ENCODE assay signal across 8 cellular contexts in the genomic region with DNA sequence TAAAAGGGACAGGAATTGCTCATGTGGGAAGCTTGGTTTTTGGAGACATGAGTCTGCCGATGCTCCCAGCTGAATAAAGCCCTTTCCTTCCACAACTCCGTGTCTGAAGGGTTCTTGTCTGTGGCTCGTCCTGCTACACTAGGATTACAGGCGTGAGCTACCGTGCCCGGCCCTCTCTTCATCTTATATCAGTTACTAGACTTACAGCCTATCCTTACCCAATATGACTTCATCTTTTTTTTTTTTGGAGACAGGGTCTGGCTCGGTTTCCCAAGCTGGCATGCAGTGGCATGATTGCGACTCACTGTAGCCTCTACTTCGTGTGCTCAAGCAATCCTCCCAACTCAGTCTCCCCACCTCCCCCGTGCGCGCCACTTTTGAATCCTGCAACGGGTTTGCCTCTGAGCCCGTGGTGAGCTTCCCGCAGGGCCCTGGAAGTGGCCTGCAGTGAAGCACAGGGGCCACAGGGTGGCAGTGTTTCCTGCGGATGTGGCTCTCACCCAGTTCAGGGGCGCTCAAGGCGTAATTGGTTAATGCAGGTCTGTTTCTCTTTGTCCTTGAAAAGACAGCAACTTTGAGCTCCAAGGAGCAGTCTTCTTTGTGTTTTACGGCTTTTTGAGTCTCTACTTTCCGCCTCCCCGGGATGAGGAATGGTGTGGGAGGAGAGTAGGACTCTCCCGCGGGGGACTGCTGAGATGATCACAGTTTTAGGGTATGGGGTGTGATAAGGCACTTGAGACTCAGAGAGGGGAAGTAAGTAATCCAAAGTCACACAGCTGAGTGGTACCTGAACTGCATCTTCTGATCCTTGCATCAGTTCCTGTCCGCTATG. TPM values are rescaled to one million over a fixed set of nuclear protein-coding genes. Genes with fewer than 3 reads are reported as not detected.
DNase-seq lines count a peak whose midpoint lies in the region; ATAC-seq and TF ChIP-seq lines count a peak whose summit lies in the region.

No MANE protein-coding gene starts in this region.

- no peak overlapping the region for H3K27ac ChIP-seq in liver (ENCODE audit: low read depth in 1 of 2, low read length in 2 of 2)

- POLR2A ChIA-PET in activated CD4-positive, alpha-beta T cell treated with anti-CD3 and anti-CD28 coated beads for 36 hours (lab: Charles Lee), result interaction anchor here (0.6 to 0.8 kb wide), 3 partner anchors 8 to 393 kb away, joined by 3 to 4 read pairs (median 3); no protein-coding TSS in a partner anchor

- peaks cover 9% of the 10 kb centered on the region for H3K27me3 Mint-ChIP-seq in activated CD4-positive, alpha-beta T cell treated with anti-CD3 and anti-CD28 coated beads for 36 hours
- peaks cover 35% of the 10 kb centered on the region for H3K27me3 Mint-ChIP-seq in central memory CD8-positive, alpha-beta T cell

- CTCF ChIA-PET in activated CD4-positive, alpha-beta T cell treated with anti-CD3 and anti-CD28 coated beads for 36 hours (lab: Charles Lee), result interaction anchor here (0.6 to 5.4 kb wide), 42 partner anchors 9 to 1033 kb away, joined by 3 to 87 read pairs (median 4); a partner anchor contains a TSS

- H3K27me3 ChIP-seq in liver (ENCODE audit: control insufficient read depth in 4 of 4, insufficient read depth in 4 of 4, low read length in 3 of 4), result no peaks in the 10 kb centered on the region

- intact Hi-C loops in activated CD4-positive, alpha-beta T cell treated with anti-CD3 and anti-CD28 coated beads for 36 hours (cut with DNase I, micrococcal nuclease), result loop anchor here (1.0 to 2.0 kb wide), 4 partner anchors 393 to 477 kb away; no protein-coding TSS in a partner anchor

- no peaks in the 10 kb centered on the region for H3K36me3 ChIP-seq in liver (ENCODE audit: control insufficient read depth in 4 of 4, insufficient read depth in 3 of 4, low read depth in 1 of 4, low read length in 3 of 4)

- peaks cover 0 to 2% (median 0%) of the 10 kb centered on the region in 4 donors for H3K4me1 ChIP-seq in liver (ENCODE audit: control insufficient read depth in 4 of 4, insufficient read depth in 4 of 4, low read length in 3 of 4)

- TF ChIP-seq RAD21 in liver (IDR thresholded peaks at IDR 0.05), result peak; percentile 89 to 94

- no peak overlapping the region for H3K9ac ChIP-seq in liver (ENCODE audit: low read depth in 1 of 2, low read length in 2 of 2)

- no peaks in the 10 kb centered on the region for H3K36me3 Mint-ChIP-seq in activated CD4-positive, alpha-beta T cell treated with anti-CD3 and anti-CD28 coated beads for 36 hours (ENCODE audit: low read depth)
- H3K36me3 Mint-ChIP-seq in central memory CD8-positive, alpha-beta T cell (ENCODE audit: insufficient read depth), result no peaks in the 10 kb centered on the region

- WGBS in liver, result 23% methylated on average over 24 of the region's 24 CpGs

- H3K9me3 ChIP-seq in liver (ENCODE audit: control insufficient read depth in 4 of 4, low read length in 3 of 4), result no peaks in the 10 kb centered on the region

- DNase-seq in DMS79 treated with DMSO at 0.1 percent for 48 hours (lab: John Stamatoyannopoulos, UW), result peak; percentile 40
- DNase-seq in NCI-H345 (lab: John Stamatoyannopoulos, UW), result peak; percentile 67
- peak; percentile 86 for DNase-seq in activated CD4-positive, alpha-beta T cell treated with anti-CD3 and anti-CD28 coated beads for 36 hours
- peak; percentile 42 to 54 for DNase-seq in central memory CD8-positive, alpha-beta T cell (ENCODE audit: low spot score in 2 of 2)
- peak; percentile 45 to 68 (median 58) for DNase-seq in stimulated activated CD4-positive, alpha-beta T cell treated with anti-CD3 and anti-CD28 coated beads, TNF-alpha, amount 100 ng/mL, for 24 hours (ENCODE audit: low read depth in 3 of 3)
- no peak for DNase-seq in mesenteric fat pad (ENCODE audit: low spot score)

- peak overlapping the region; percentile 47 for H3K4me3 Mint-ChIP-seq in activated CD4-positive, alpha-beta T cell treated with anti-CD3 and anti-CD28 coated beads for 36 hours
- peak overlapping the region; percentile 56 for H3K4me3 Mint-ChIP-seq in central memory CD8-positive, alpha-beta T cell

- H3K4me1 Mint-ChIP-seq in activated CD4-positive, alpha-beta T cell treated with anti-CD3 and anti-CD28 coated beads for 36 hours, result peaks cover 9% of the 10 kb centered on the region
- H3K4me1 Mint-ChIP-seq in central memory CD8-positive, alpha-beta T cell, result peaks cover 12% of the 10 kb centered on the region

- no peak overlapping the region for H3K4me3 ChIP-seq in liver (ENCODE audit: low read depth in 1 of 3, low read length in 3 of 3)

- TF ChIP-seq CTCF in liver (IDR thresholded peaks at IDR 0.05; ENCODE audit: low read depth, low read length, missing input control), result peak; percentile 98

- peak overlapping the region; percentile 47 for H3K27ac Mint-ChIP-seq in activated CD4-positive, alpha-beta T cell treated with anti-CD3 and anti-CD28 coated beads for 36 hours
- peak overlapping the region; percentile 56 for H3K27ac Mint-ChIP-seq in central memory CD8-positive, alpha-beta T cell (ENCODE audit: low read depth)

- ATAC-seq in HG02642 (IDR thresholded peaks at IDR 0.05; ENCODE audit: poor library complexity, unreplicated experiment), result peak; percentile 72
- ATAC-seq in activated CD4-positive, alpha-beta T cell treated with anti-CD3 and anti-CD28 coated beads for 36 hours, result peak; percentile 99
- peak; percentile 78 for ATAC-seq in central memory CD8-positive, alpha-beta T cell (replicated peaks; ENCODE audit: extremely low read depth, poor library complexity, severe bottlenecking)

- H3K9me3 Mint-ChIP-seq in activated CD4-positive, alpha-beta T cell treated with anti-CD3 and anti-CD28 coated beads for 36 hours (ENCODE audit: low read depth), result no peaks in the 10 kb centered on the region
- no peaks in the 10 kb centered on the region for H3K9me3 Mint-ChIP-seq in central memory CD8-positive, alpha-beta T cell

TF ChIP-seq in liver, 16 proteins besides CTCF, POLR2A, EP300 and RAD21:
- TF ChIP-seq HNF4G (IDR thresholded peaks at IDR 0.05) (no peak), NR2F2 (IDR thresholded peaks at IDR 0.05) (no peak), TAF1 (conservative IDR thresholded peaks at IDR 0.05) (no peak), JUND (IDR thresholded peaks at IDR 0.05) (no peak), FOXA2 (IDR thresholded peaks at IDR 0.05) (no peak)
- TF ChIP-seq, protein P1, sequence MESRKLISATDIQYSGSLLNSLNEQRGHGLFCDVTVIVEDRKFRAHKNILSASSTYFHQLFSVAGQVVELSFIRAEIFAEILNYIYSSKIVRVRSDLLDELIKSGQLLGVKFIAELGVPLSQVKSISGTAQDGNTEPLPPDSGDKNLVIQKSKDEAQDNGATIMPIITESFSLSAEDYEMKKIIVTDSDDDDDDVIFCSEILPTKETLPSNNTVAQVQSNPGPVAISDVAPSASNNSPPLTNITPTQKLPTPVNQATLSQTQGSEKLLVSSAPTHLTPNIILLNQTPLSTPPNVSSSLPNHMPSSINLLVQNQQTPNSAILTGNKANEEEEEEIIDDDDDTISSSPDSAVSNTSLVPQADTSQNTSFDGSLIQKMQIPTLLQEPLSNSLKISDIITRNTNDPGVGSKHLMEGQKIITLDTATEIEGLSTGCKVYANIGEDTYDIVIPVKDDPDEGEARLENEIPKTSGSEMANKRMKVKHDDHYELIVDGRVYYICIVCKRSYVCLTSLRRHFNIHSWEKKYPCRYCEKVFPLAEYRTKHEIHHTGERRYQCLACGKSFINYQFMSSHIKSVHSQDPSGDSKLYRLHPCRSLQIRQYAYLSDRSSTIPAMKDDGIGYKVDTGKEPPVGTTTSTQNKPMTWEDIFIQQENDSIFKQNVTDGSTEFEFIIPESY (IDR thresholded peaks at IDR 0.05), result no peak

RNA-seq across cellular contexts. Expression of a gene that starts 22.7 kb away (rescaled TPM):
- total RNA-seq in activated CD4-positive, alpha-beta T cell treated with anti-CD3 and anti-CD28 coated beads for 36 hours, result under 1 TPM; 0.11 to 0.30 TPM
- total RNA-seq in liver, result 1 to 10 TPM; 1.7 to 3.8 TPM
- 1 to 10 TPM; 1.5 to 4.7 TPM for polyA plus RNA-seq in liver
- total RNA-seq in mesenteric fat pad, result 33.1 TPM
